11 cellular contexts compared by ENCODE assay signal in genomic region chr11:77074205-77074604, GRCh38. TPM values are rescaled to one million over a fixed set of nuclear protein-coding genes. Genes with fewer than 3 reads are reported as not detected.
DNase-seq lines count a peak whose midpoint lies in the region; ATAC-seq and TF ChIP-seq lines count a peak whose summit lies in the region.
"Had no signal": no experiment of that assay in that cellular context is flagged by ENCODE, and none has a peak within 500 bp of the region (broad histone marks: within the 10 kb centered on the region; RNA-seq: fewer than 3 reads in every experiment).

No MANE protein-coding gene starts in this region.

- H3K27ac ChIP-seq in DND-41 (ENCODE audit: low read length) (no peak overlapping the region), SJSA1 (peak overlapping the region; percentile 93), hepatocyte (peak overlapping the region; percentile 81), gastrocnemius medialis (peak overlapping the region; percentile 65 to 74 (median 70))

- intact Hi-C loops in gastrocnemius medialis (cut with DNase I; ENCODE audit: low total_unique reads): loop anchor here (10.0 kb wide), 1 partner anchor 159 kb away; no protein-coding TSS in a partner anchor

- TF ChIP-seq CTCF in DND-41 (IDR thresholded peaks at IDR 0.05; ENCODE audit: borderline replicate concordance, extremely low read depth, low read length, poor library complexity, severe bottlenecking): no peak
- no peak for TF ChIP-seq CTCF in hepatocyte (IDR thresholded peaks at IDR 0.05; ENCODE audit: poor library complexity)
- TF ChIP-seq CTCF in gastrocnemius medialis (IDR thresholded peaks at IDR 0.05 in 4 of 5, conservative IDR thresholded peaks at IDR 0.05 in 1 of 5): no peak

- H3K9me2 ChIP-seq in hepatocyte (replicated peaks; ENCODE audit: insufficient read depth): no peaks in the 10 kb centered on the region

- ATAC-seq in DND-41 (ENCODE audit: insufficient read depth, low read depth): 0 out of 3 replicates have a peak, but pooled peaks have one; percentile 57
- no peak for ATAC-seq in gastrocnemius medialis
- no peak for ATAC-seq in HG03521 (IDR thresholded peaks at IDR 0.05; ENCODE audit: unreplicated experiment)

- H2AFZ ChIP-seq in DND-41 (ENCODE audit: low read depth, low read length) (no peak overlapping the region), hepatocyte (no peak overlapping the region)

- H3K27me3 ChIP-seq in DND-41 (ENCODE audit: insufficient read depth, low read length, poor library complexity) (no peaks in the 10 kb centered on the region), SJSA1 (replicated peaks) (no peaks in the 10 kb centered on the region), hepatocyte (no peaks in the 10 kb centered on the region), gastrocnemius medialis (no peaks in the 10 kb centered on the region)

- H3K9ac ChIP-seq in DND-41 (ENCODE audit: low read depth, low read length): no peak overlapping the region

- H3K79me2 ChIP-seq in DND-41 (ENCODE audit: insufficient read depth, low read length) (no peaks in the 10 kb centered on the region), hepatocyte (peaks cover 58% of the 10 kb centered on the region)

- H3K9me3 ChIP-seq in DND-41 (ENCODE audit: insufficient read depth, low read length, severe bottlenecking) (no peaks in the 10 kb centered on the region), SJSA1 (replicated peaks) (no peaks in the 10 kb centered on the region), hepatocyte (ENCODE audit: low read depth) (no peaks in the 10 kb centered on the region), gastrocnemius medialis (no peaks in the 10 kb centered on the region)

- DNase-seq in DND-41 (no peak), SJSA1 (ENCODE audit: low read depth in 1 of 2, low spot score in 2 of 2) (no peak), hepatocyte (ENCODE audit: low spot score) (no peak), gastrocnemius medialis (no peak), COR-L47 (lab: John Stamatoyannopoulos, UW) (no peak), AG08396 (ENCODE audit: low spot score) (no peak), GF-D8 (lab: John Stamatoyannopoulos, UW) (no peak)
- DNase-seq: hippocampal formation had no signal

- TF ChIP-seq POLR2A in gastrocnemius medialis (IDR thresholded peaks at IDR 0.05): no peak

- H3K4me3 ChIP-seq in DND-41 (ENCODE audit: low read depth in 1 of 2, low read length in 2 of 2): no peak overlapping the region
- no peak overlapping the region for H3K4me3 ChIP-seq in SJSA1
- no peak overlapping the region for H3K4me3 ChIP-seq in hepatocyte
- no peak overlapping the region for H3K4me3 ChIP-seq in gastrocnemius medialis

- H3K4me1 ChIP-seq in DND-41 (ENCODE audit: insufficient read depth, low read length) (no peaks in the 10 kb centered on the region), SJSA1 (replicated peaks) (peaks cover 38% of the 10 kb centered on the region), hepatocyte (ENCODE audit: insufficient read depth) (peaks cover 46% of the 10 kb centered on the region), gastrocnemius medialis (peaks cover 13 to 15% of the 10 kb centered on the region in 2 donors)

- no peak overlapping the region for H3K4me2 ChIP-seq in DND-41 (ENCODE audit: insufficient read depth, low read length)
- no peak overlapping the region for H3K4me2 ChIP-seq in hepatocyte

- H3K36me3 ChIP-seq in DND-41 (ENCODE audit: insufficient read depth, low read length): no peaks in the 10 kb centered on the region
- H3K36me3 ChIP-seq in SJSA1: no peaks in the 10 kb centered on the region
- H3K36me3 ChIP-seq in hepatocyte (replicated peaks; ENCODE audit: insufficient read depth, low read depth): no peaks in the 10 kb centered on the region
- no peaks in the 10 kb centered on the region for H3K36me3 ChIP-seq in gastrocnemius medialis

- 93% methylated on average over 5 of the region's 5 CpGs for WGBS in hepatocyte (ENCODE audit: low lambda C conversion rate, missing lambda C conversion rate)

- no peaks in the 10 kb centered on the region; the same call in 1 of the 2 replicates for H4K20me1 ChIP-seq in DND-41 (ENCODE audit: insufficient read depth, low read length)
- no peaks in the 10 kb centered on the region for H4K20me1 ChIP-seq in hepatocyte (ENCODE audit: insufficient read depth, poor library complexity, severe bottlenecking)

- in situ Hi-C loops in gastrocnemius medialis (cut with MboI; ENCODE audit: low sequenced_read_pairs in 4 of 4): no loop called here

RNA-seq across cellular contexts. Expression of gene CAPN5, which starts 7.4 kb away (rescaled TPM):
- total RNA-seq in SJSA1 (2014; rRNA removed; shearing (Covaris generic)): 8.7 and 10.4 TPM in 2 replicates
- total RNA-seq in hepatocyte: 25.2 and 29.1 TPM in 2 replicates
- polyA plus RNA-seq in hepatocyte: 28.8 and 34.6 TPM in 2 replicates
- total RNA-seq in gastrocnemius medialis: 10 to 100 TPM in 1 of 4 donors, 1 to 10 TPM in 1, under 1 TPM in 2; 0.58 to 12.4 (median 1.5) TPM

RNA-seq across cellular contexts. Expression of gene OMP, which starts 28.4 kb away (rescaled TPM):
- total RNA-seq in SJSA1 (2014; rRNA removed; shearing (Covaris generic)): not detected in 2 replicates
- total RNA-seq in hepatocyte: not detected in 2 replicates
- polyA plus RNA-seq in hepatocyte: 0.47 TPM in 1 of 2 replicates, not detected in the other
- total RNA-seq in gastrocnemius medialis: not detected
- total RNA-seq: neural crest cell had no signal

RNA-seq across cellular contexts. Expression of gene B3GNT6, which starts 40.0 kb away (rescaled TPM):
- total RNA-seq in SJSA1 (2014; rRNA removed; shearing (Covaris generic)): 0.58 TPM in 1 of 2 replicates, not detected in the other
- total RNA-seq in hepatocyte (0.12 and 0.33 TPM in 2 replicates), gastrocnemius medialis (under 1 TPM in 1 of 4 donors, not detected in 3; 0.10 TPM)
- not detected in 2 replicates for polyA plus RNA-seq in hepatocyte
- total RNA-seq: Caco-2, neural crest cell had no signal

RNA-seq across cellular contexts. Expression of gene MYO7A, which starts 53.8 kb away (rescaled TPM):
- not detected in 2 replicates for total RNA-seq in SJSA1 (2014; rRNA removed; shearing (Covaris generic))
- total RNA-seq in hepatocyte (6.4 and 9.8 TPM in 2 replicates), gastrocnemius medialis (1 to 10 TPM; 1.6 to 3.5 (median 2.1) TPM)
- polyA plus RNA-seq in hepatocyte: 10.1 and 12.6 TPM in 2 replicates
